16 cellular contexts compared by ENCODE assay signal in genomic region chr15:89381330-89381729, GRCh38. TPM values are rescaled to one million over a fixed set of nuclear protein-coding genes. Genes with fewer than 3 reads are reported as not detected.
DNase-seq lines count a peak whose midpoint lies in the region; TF ChIP-seq lines count a peak whose summit lies in the region.
"Had no signal": no experiment of that assay in that cellular context is flagged by ENCODE, and none has a peak within 500 bp of the region (broad histone marks: within the 10 kb centered on the region; RNA-seq: fewer than 3 reads in every experiment).

No MANE protein-coding gene starts in this region.

- H3K9ac ChIP-seq in SK-N-MC (ENCODE audit: insufficient read length), result no peak overlapping the region
- peak overlapping the region; percentile 62 for H3K9ac ChIP-seq in neural cell (ENCODE audit: low read length)

- no peak overlapping the region for H3K4me2 ChIP-seq in neural cell (ENCODE audit: low read length)
- H3K4me2 ChIP-seq: A549 had no signal

- TF ChIP-seq CTCF in brain (conservative IDR thresholded peaks at IDR 0.05), result no peak
- no peak for TF ChIP-seq CTCF in neural cell (IDR thresholded peaks at IDR 0.05; ENCODE audit: poor library complexity, severe bottlenecking)
- no peak for TF ChIP-seq CTCF in osteocyte (IDR thresholded peaks at IDR 0.05)
- no peak for TF ChIP-seq CTCF in suprapubic skin (IDR thresholded peaks at IDR 0.05)

- H3K9me3 Mint-ChIP-seq in brain (peaks cover 0 to 6% (median 0%) of the 10 kb centered on the region in 5 experiments), osteocyte (ENCODE audit: unreplicated experiment) (no peaks in the 10 kb centered on the region)
- H3K9me3 Mint-ChIP-seq: CD8-positive, alpha-beta T cell; HFFc6 had no signal

- TF ChIP-seq POLR2A in suprapubic skin (IDR thresholded peaks at IDR 0.05), result no peak

- peaks cover 36% of the 10 kb centered on the region for H3K4me1 ChIP-seq in suprapubic skin

- DNase-seq in SK-N-MC (ENCODE audit: low read depth, low spot score) (no peak), NCI-H187 (lab: John Stamatoyannopoulos, UW) (no peak), osteocyte (ENCODE audit: extremely low spot score, unreplicated experiment) (no peak), suprapubic skin (ENCODE audit: low spot score in 2 of 2) (no peak)
- DNase-seq: BE2C; CD8-positive, alpha-beta T cell; COR-L47; DMS153; DMS79 treated with DMSO at 0.1 percent for 48 hours; EL; HCEC 1CT; HFFc6 had no signal

- H3K27me3 ChIP-seq in neural cell (ENCODE audit: insufficient read depth, low read depth, low read length) (peaks cover 24% of the 10 kb centered on the region), suprapubic skin (peaks cover 73% of the 10 kb centered on the region)
- H3K27me3 ChIP-seq: BE2C had no signal

- TF ChIP-seq EP300 in neural cell (conservative IDR thresholded peaks at IDR 0.05; ENCODE audit: poor library complexity, severe bottlenecking) (no peak), suprapubic skin (IDR thresholded peaks at IDR 0.05) (no peak)

- no peaks in the 10 kb centered on the region for H4K20me1 ChIP-seq in neural cell (ENCODE audit: insufficient read depth)

- H3K4me3 Mint-ChIP-seq in brain (peak overlapping the region in 3 of 5 experiments; percentile 55 to 71 (median 70)), osteocyte (ENCODE audit: unreplicated experiment) (no peak overlapping the region)
- H3K4me3 Mint-ChIP-seq: CD8-positive, alpha-beta T cell; HFFc6 had no signal

- WGBS in suprapubic skin, result 71% methylated on average over 2 of the region's 3 CpGs

- H3K9me3 ChIP-seq in SK-N-MC (ENCODE audit: low read depth, low read length), result no peaks in the 10 kb centered on the region
- no peaks in the 10 kb centered on the region for H3K9me3 ChIP-seq in neural cell (ENCODE audit: low read length)
- H3K9me3 ChIP-seq in suprapubic skin, result no peaks in the 10 kb centered on the region
- H3K9me3 ChIP-seq: A549, BE2C had no signal

- no peak for TF ChIP-seq RAD21 in neural cell (conservative IDR thresholded peaks at IDR 0.05)

- H3K79me2 ChIP-seq in neural cell (replicated peaks; ENCODE audit: insufficient read depth, low read length), result peaks cover 27% of the 10 kb centered on the region

- H3K36me3 ChIP-seq in SK-N-MC (ENCODE audit: insufficient read depth, low read length) (peaks cover 94% of the 10 kb centered on the region), neural cell (ENCODE audit: insufficient read depth, low read length) (no peaks in the 10 kb centered on the region), suprapubic skin (no peaks in the 10 kb centered on the region)

- H3K27ac ChIP-seq in SK-N-MC (peak overlapping the region; percentile 49; the same call in 1 of the 2 replicates), neural cell (ENCODE audit: low read length) (peak overlapping the region; percentile 93), suprapubic skin (no peak overlapping the region)
- H3K27ac ChIP-seq: A549, C4-2B had no signal

- H3K27ac Mint-ChIP-seq in brain (peak overlapping the region; percentile 86 to 96 (median 93)), osteocyte (ENCODE audit: unreplicated experiment) (no peak overlapping the region)
- H3K27ac Mint-ChIP-seq: CD8-positive, alpha-beta T cell; HFFc6 had no signal

- peaks cover 3% of the 10 kb centered on the region for H3F3A ChIP-seq in neural cell (ENCODE audit: insufficient read depth, low read length, poor library complexity, severe bottlenecking)

- H3K27me3 Mint-ChIP-seq in brain, result peaks cover 11% of the 10 kb centered on the region
- H3K27me3 Mint-ChIP-seq in osteocyte (ENCODE audit: unreplicated experiment), result peaks cover 54% of the 10 kb centered on the region

- H3K4me1 Mint-ChIP-seq in brain (peaks cover 90% of the 10 kb centered on the region), osteocyte (ENCODE audit: unreplicated experiment) (peaks cover 8% of the 10 kb centered on the region)

- H2AFZ ChIP-seq in neural cell (ENCODE audit: low read depth, low read length), result no peak overlapping the region

- no peaks in the 10 kb centered on the region for H3K9me2 ChIP-seq in neural cell (ENCODE audit: insufficient read depth, low read length)

- H3K4me3 ChIP-seq in SK-N-MC, result no peak overlapping the region
- no peak overlapping the region for H3K4me3 ChIP-seq in neural cell (ENCODE audit: low read length)
- no peak overlapping the region for H3K4me3 ChIP-seq in suprapubic skin
- H3K4me3 ChIP-seq: A549 had no signal

- H3K36me3 Mint-ChIP-seq in brain, result peaks cover 31% of the 10 kb centered on the region
- H3K36me3 Mint-ChIP-seq in osteocyte (ENCODE audit: unreplicated experiment), result no peaks in the 10 kb centered on the region
- H3K36me3 Mint-ChIP-seq: CD8-positive, alpha-beta T cell had no signal

TF ChIP-seq in neural cell, 6 proteins besides CTCF, POLR2A, EP300 and RAD21:
- no peak for TF ChIP-seq MXI1 (conservative IDR thresholded peaks at IDR 0.05; ENCODE audit: poor library complexity, severe bottlenecking)
- TF ChIP-seq REST (IDR thresholded peaks at IDR 0.05; ENCODE audit: borderline replicate concordance), result no peak
- no peak for TF ChIP-seq SMC3 (conservative IDR thresholded peaks at IDR 0.05; ENCODE audit: poor library complexity)
- TF ChIP-seq POLR2AphosphoS5 (IDR thresholded peaks at IDR 0.05), result no peak
- TF ChIP-seq EZH2 (IDR thresholded peaks at IDR 0.05; ENCODE audit: borderline replicate concordance, insufficient read depth, low read length, poor library complexity, severe bottlenecking), result no peak
- TF ChIP-seq TAF1 (IDR thresholded peaks at IDR 0.05; ENCODE audit: low read depth), result no peak

RNA-seq across cellular contexts. Expression of gene POLG, which starts 46.7 kb away (rescaled TPM):
- 36.8 TPM for polyA plus RNA-seq in brain (ENCODE audit: insufficient read depth, low read depth, low replicate concordance)
- polyA plus RNA-seq in neural cell, result 47.9 and 62.9 TPM in 2 replicates
- 42.7 and 58.9 TPM in 2 replicates for polyA minus RNA-seq in neural cell
- total RNA-seq in osteocyte, result 52.0 and 60.8 TPM in 2 replicates
- 100 to 1,000 TPM in 2 of 4 donors, 10 to 100 TPM in 2; 78.7 to 131 (median 94.6) TPM for total RNA-seq in suprapubic skin
